ENCODE assay signal across 8 cellular contexts in the genomic region with DNA sequence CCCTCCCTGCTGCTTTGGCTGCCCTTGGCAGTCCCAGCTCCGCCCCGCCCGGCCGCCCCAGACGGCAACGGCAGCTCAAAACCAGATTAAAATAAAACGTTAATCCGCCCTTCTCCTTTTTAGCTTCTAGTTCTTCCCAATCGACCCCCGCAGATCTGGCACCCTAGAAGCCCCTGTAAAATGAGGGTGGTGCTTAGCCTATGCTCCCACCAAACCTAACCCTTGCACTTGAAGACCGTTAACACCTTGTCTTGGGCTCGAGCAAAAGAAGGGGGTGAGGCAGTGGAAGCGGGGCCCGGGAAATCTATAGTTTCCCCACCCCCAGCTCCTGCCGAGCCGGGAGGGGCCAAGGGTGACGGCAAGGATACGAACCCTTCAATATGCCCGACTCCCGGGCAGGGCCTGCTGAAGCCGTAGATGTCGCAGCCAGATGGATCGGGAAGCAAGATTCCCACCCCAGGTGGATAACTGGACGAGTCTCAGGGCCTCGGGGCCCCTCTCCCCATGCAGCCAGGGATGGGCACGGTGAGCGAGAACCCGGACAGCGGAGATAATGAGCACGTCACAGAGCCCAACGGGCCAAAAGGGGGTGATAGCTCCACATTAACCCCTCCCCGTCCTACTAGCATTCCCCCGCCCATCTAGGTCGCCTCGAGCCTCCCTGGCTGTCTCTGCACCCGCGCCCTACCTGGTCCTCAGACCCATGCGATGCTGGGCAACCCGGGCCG.
DNase-seq lines count a peak whose midpoint lies in the region; ATAC-seq and TF ChIP-seq lines count a peak whose summit lies in the region.

No MANE protein-coding gene starts in this region.

- DNase-seq in COR-L47 (lab: John Stamatoyannopoulos, UW) (peak; percentile 20), mucosa of descending colon (peak in 2 of 3 donors; percentile 42 to 48), G401 (ENCODE audit: low spot score) (no peak), A172 (ENCODE audit: low spot score) (no peak)
- DNase-seq in Jurkat, Clone E6-1 (ENCODE audit: low read depth, low spot score): no peak
- DNase-seq in activated CD8-positive, alpha-beta memory T cell treated with anti-CD3 and anti-CD28 coated beads, Interleukin-2, amount 10 ng/mL, durations not matched to agents 7 days and 5 days: no peak

- peaks cover 70% of the 10 kb centered on the region for H3K4me1 ChIP-seq in mucosa of descending colon (ENCODE audit: low read depth)

- no peaks in the 10 kb centered on the region for H3K36me3 ChIP-seq in mucosa of descending colon (ENCODE audit: low read depth)

- H3K4me1 Mint-ChIP-seq in activated CD8-positive, alpha-beta memory T cell treated with anti-CD3 and anti-CD28 coated beads, Interleukin-2, amount 10 ng/mL, durations not matched to agents 7 days and 5 days: peaks cover 46% of the 10 kb centered on the region

- no peaks in the 10 kb centered on the region for H3K9me3 Mint-ChIP-seq in activated CD8-positive, alpha-beta memory T cell treated with anti-CD3 and anti-CD28 coated beads, Interleukin-2, amount 10 ng/mL, durations not matched to agents 7 days and 5 days (ENCODE audit: low read depth)

- no peaks in the 10 kb centered on the region for H3K9me3 ChIP-seq in mucosa of descending colon

- ATAC-seq in activated CD8-positive, alpha-beta memory T cell treated with anti-CD3 and anti-CD28 coated beads, Interleukin-2, amount 10 ng/mL, durations not matched to agents 7 days and 5 days: no peak
- ATAC-seq in mucosa of descending colon (no peak), GM21619 (IDR thresholded peaks at IDR 0.05; ENCODE audit: unreplicated experiment) (no peak), esophagus mucosa (no peak)

- H3K27ac Mint-ChIP-seq in activated CD8-positive, alpha-beta memory T cell treated with anti-CD3 and anti-CD28 coated beads, Interleukin-2, amount 10 ng/mL, durations not matched to agents 7 days and 5 days: no peak overlapping the region

- intact Hi-C loops in mucosa of descending colon (cut with DNase I, micrococcal nuclease): no loop called here

- H3K36me3 Mint-ChIP-seq in activated CD8-positive, alpha-beta memory T cell treated with anti-CD3 and anti-CD28 coated beads, Interleukin-2, amount 10 ng/mL, durations not matched to agents 7 days and 5 days: peaks cover 2% of the 10 kb centered on the region

- peak overlapping the region; percentile 79 for H3K4me3 ChIP-seq in Jurkat, Clone E6-1 (ENCODE audit: low read length)
- H3K4me3 ChIP-seq in mucosa of descending colon: no peak overlapping the region

- peaks cover 75% of the 10 kb centered on the region for H3K27me3 Mint-ChIP-seq in activated CD8-positive, alpha-beta memory T cell treated with anti-CD3 and anti-CD28 coated beads, Interleukin-2, amount 10 ng/mL, durations not matched to agents 7 days and 5 days

- H3K4me3 Mint-ChIP-seq in activated CD8-positive, alpha-beta memory T cell treated with anti-CD3 and anti-CD28 coated beads, Interleukin-2, amount 10 ng/mL, durations not matched to agents 7 days and 5 days: peak overlapping the region; percentile 58

- CTCF ChIA-PET in activated CD8-positive, alpha-beta memory T cell treated with anti-CD3 and anti-CD28 coated beads, Interleukin-2, amount 10 ng/mL, durations not matched to agents 7 days and 5 days (lab: Charles Lee): interaction anchor here (1.3 to 2.1 kb wide), 2 partner anchors 45 to 48 kb away, joined by 3 to 8 read pairs; no protein-coding TSS in a partner anchor

- no peak for TF ChIP-seq CTCF in mucosa of descending colon (IDR thresholded peaks at IDR 0.05)

- in situ Hi-C loops in G401 (cut with HindIII; ENCODE audit: low sequenced_read_pairs): no loop called here

Comparison
In these comparisons a context has a peak if more than half of its experiments do, and no peak if none do; other contexts are left out.
1. DNase-seq: peak in COR-L47 (single experiment) and mucosa of descending colon (2 of 3); none in Jurkat, Clone E6-1 (single experiment), activated CD8-positive, alpha-beta memory T cell treated with anti-CD3 and anti-CD28 coated beads, Interleukin-2, amount 10 ng/mL, durations not matched to agents 7 days and 5 days (single experiment), G401 (single experiment) and A172 (single experiment).